In genomic region chr6:106103728-106104109, GRCh38 we compare ENCODE assay signal across 8 cellular contexts. TPM values are rescaled to one million over a fixed set of nuclear protein-coding genes. Genes with fewer than 3 reads are reported as not detected.
DNase-seq lines count a peak whose midpoint lies in the region; ATAC-seq lines count a peak whose summit lies in the region.

No MANE protein-coding gene starts in this region.

- DNase-seq in NCI-H1105 treated with DMSO at 0.1 percent for 48 hours (lab: John Stamatoyannopoulos, UW) (peak; percentile 20), NCI-H1105 (lab: John Stamatoyannopoulos, UW) (no peak), COLO668 (lab: John Stamatoyannopoulos, UW; ENCODE audit: unreplicated experiment) (no peak), NCI-H128 (lab: John Stamatoyannopoulos, UW; ENCODE audit: unreplicated experiment) (no peak)
- DNase-seq in activated T-cell treated with anti-CD3 and anti-CD28 coated beads, Interleukin-2, amount 50 U/mL, for 72 hours, result peak; percentile 48 to 57

- H3K36me3 Mint-ChIP-seq in activated T-cell treated with anti-CD3 and anti-CD28 coated beads, Interleukin-2, amount 50 U/mL, for 72 hours (ENCODE audit: insufficient read depth in 2 of 2), result peaks cover 42 to 54% of the 10 kb centered on the region in 2 donors

- H3K4me1 Mint-ChIP-seq in activated T-cell treated with anti-CD3 and anti-CD28 coated beads, Interleukin-2, amount 50 U/mL, for 72 hours (ENCODE audit: low read depth), result peaks cover 85% of the 10 kb centered on the region

- H3K4me3 ChIP-seq in mucosa of stomach (ENCODE audit: low read length), result peak overlapping the region; percentile 2

- H3K27me3 Mint-ChIP-seq in activated T-cell treated with anti-CD3 and anti-CD28 coated beads, Interleukin-2, amount 50 U/mL, for 72 hours (ENCODE audit: low read depth), result peaks cover 16% of the 10 kb centered on the region

- no peak overlapping the region for H3K9ac ChIP-seq in mucosa of stomach (ENCODE audit: low read length)

- peak overlapping the region; percentile 89 to 100 for H3K4me3 Mint-ChIP-seq in activated T-cell treated with anti-CD3 and anti-CD28 coated beads, Interleukin-2, amount 50 U/mL, for 72 hours

- H3K9me3 Mint-ChIP-seq in activated T-cell treated with anti-CD3 and anti-CD28 coated beads, Interleukin-2, amount 50 U/mL, for 72 hours, result no peaks in the 10 kb centered on the region

- peak; percentile 42 for ATAC-seq in HG03354 (IDR thresholded peaks at IDR 0.05; ENCODE audit: poor library complexity, severe bottlenecking, unreplicated experiment)
- ATAC-seq in activated T-cell treated with anti-CD3 and anti-CD28 coated beads, Interleukin-2, amount 50 U/mL, for 72 hours (replicated peaks in 1 of 2), result peak; percentile 42 to 56
- no peak for ATAC-seq in GM18870 (IDR thresholded peaks at IDR 0.05; ENCODE audit: unreplicated experiment)

- no peaks in the 10 kb centered on the region for H3K27me3 ChIP-seq in mucosa of stomach (ENCODE audit: control insufficient read depth, insufficient read depth, low read length)

- H3K4me1 ChIP-seq in mucosa of stomach (ENCODE audit: control insufficient read depth, insufficient read depth, low read length), result no peaks in the 10 kb centered on the region

- no peaks in the 10 kb centered on the region for H3K36me3 ChIP-seq in mucosa of stomach (ENCODE audit: control insufficient read depth, insufficient read depth, low read length)

- H3K27ac Mint-ChIP-seq in activated T-cell treated with anti-CD3 and anti-CD28 coated beads, Interleukin-2, amount 50 U/mL, for 72 hours, result peak overlapping the region; percentile 100

- no peaks in the 10 kb centered on the region for H3K9me3 ChIP-seq in mucosa of stomach (ENCODE audit: control insufficient read depth, low read length)

RNA-seq across cellular contexts. Expression of gene PRDM1, which starts 17.6 kb away (rescaled TPM):
- total RNA-seq in activated T-cell treated with anti-CD3 and anti-CD28 coated beads, Interleukin-2, amount 50 U/mL, for 72 hours, result 100 to 1,000 TPM in 1 of 2 donors, 10 to 100 TPM in 1; 25.2 to 107 TPM

Comparison
In these comparisons a context has a peak if more than half of its experiments do, and no peak if none do; other contexts are left out.
1. DNase-seq: peak in NCI-H1105 treated with DMSO at 0.1 percent for 48 hours (single experiment) and activated T-cell treated with anti-CD3 and anti-CD28 coated beads, Interleukin-2, amount 50 U/mL, for 72 hours (2 of 2); none in NCI-H1105 (single experiment), COLO668 (single experiment) and NCI-H128 (single experiment).